ENCODE assay signal across 10 cellular contexts in genomic region chr1:9066945-9067807, GRCh38. TPM values are rescaled to one million over a fixed set of nuclear protein-coding genes. Genes with fewer than 3 reads are reported as not detected.
DNase-seq lines count a peak whose midpoint lies in the region; ATAC-seq, FAIRE-seq and TF ChIP-seq lines count a peak whose summit lies in the region.
"Had no signal": no experiment of that assay in that cellular context is flagged by ENCODE, and none has a peak within 500 bp of the region (broad histone marks: within the 10 kb centered on the region; RNA-seq: fewer than 3 reads in every experiment).

No MANE protein-coding gene starts in this region.

- no peaks in the 10 kb centered on the region for H3K79me1 ChIP-seq in H1 (ENCODE audit: low read depth, low read length)

- WGBS in H1 (ENCODE audit: extremely low coverage in 1 of 2, insufficient coverage in 1 of 2, insufficient read length in 1 of 2, insufficient replicate concordance in 2 of 2, low coverage in 1 of 2, low lambda C conversion rate in 2 of 2, missing lambda C conversion rate in 1 of 2), 2 experiments: 89% methylated on average over 24 of the region's 24 CpGs; no CpG with 5 or more reads in 1 of the 2 experiments

- no peak overlapping the region for H3K4me2 ChIP-seq in H1 (ENCODE audit: insufficient read depth in 1 of 2, low read depth in 2 of 2, low read length in 2 of 2)

- no peak for FAIRE-seq in H1 (lab: Jason Lieb, UNC)

- H3K23me2 ChIP-seq in H1 (ENCODE audit: low read depth, low read length): no peaks in the 10 kb centered on the region

- no peak overlapping the region for H2BK120ac ChIP-seq in H1 (replicated peaks; ENCODE audit: low read depth, low read length)

- H4K5ac ChIP-seq in H1 (ENCODE audit: insufficient read length, low read depth, low read length): no peak overlapping the region

- H2BK12ac ChIP-seq in H1 (ENCODE audit: low read depth, low read length): 0 out of 2 replicates have a peak overlapping the region, but pooled peaks have one; percentile 60

- no peak overlapping the region; the same call in none of the 2 replicates for H3K18ac ChIP-seq in H1 (ENCODE audit: extremely low read depth, low read length)

- H3K4me3 ChIP-seq in AG10803 (ENCODE audit: low read length) (no peak overlapping the region), H1 (ENCODE audit: extremely low read depth in 1 of 4, insufficient read depth in 2 of 4, low read depth in 3 of 4, low read length in 4 of 4) (no peak overlapping the region)
- H3K4me3 ChIP-seq: colonic mucosa had no signal

- no peaks in the 10 kb centered on the region for H3K27me3 ChIP-seq in H1 (replicated peaks in 1 of 4; ENCODE audit: control insufficient read depth in 3 of 4, extremely low read depth in 1 of 4, insufficient read depth in 3 of 4, low read length in 3 of 4)
- H3K27me3 ChIP-seq: colonic mucosa had no signal

- TF ChIP-seq EP300 in H1 (IDR thresholded peaks at IDR 0.05; ENCODE audit: borderline replicate concordance in 1 of 2, low read depth in 2 of 2, low read length in 2 of 2): no peak

- H2BK15ac ChIP-seq in H1 (ENCODE audit: low read length): no peak overlapping the region

- POLR2A ChIA-PET in H1 (lab: Charles Lee; ENCODE audit: partially characterized antibody): no interaction called here

- CTCF ChIA-PET in H1 (lab: Charles Lee; ENCODE audit: partially characterized antibody): interaction anchor here (0.7 to 1.3 kb wide), 4 partner anchors 8 to 38 kb away, joined by 3 to 5 read pairs (median 4); no protein-coding TSS in a partner anchor

- no peak overlapping the region for H3K56ac ChIP-seq in H1 (replicated peaks; ENCODE audit: insufficient read length, low read depth, low read length)

- H3K14ac ChIP-seq in H1 (ENCODE audit: insufficient read length): no peak overlapping the region

- H3K27ac ChIP-seq in H1 (ENCODE audit: low read depth, low read length): no peak overlapping the region
- H3K27ac ChIP-seq: colonic mucosa had no signal

- H3K4me1 ChIP-seq in H1 (replicated peaks in 1 of 4; ENCODE audit: control insufficient read depth in 3 of 4, insufficient read depth in 4 of 4, low read length in 3 of 4): peaks cover 0 to 5% (median 3%) of the 10 kb centered on the region in 4 experiments; a peak in 5 of 7 replicates

- no peak overlapping the region for H3K23ac ChIP-seq in H1 (ENCODE audit: insufficient read length)

- H2BK20ac ChIP-seq in H1 (ENCODE audit: low read length): no peak overlapping the region

- peak; percentile 12 for TF ChIP-seq CTCF in AG10803 (conservative IDR thresholded peaks at IDR 0.05; ENCODE audit: low read length)
- no peak for TF ChIP-seq CTCF in H1 (IDR thresholded peaks at IDR 0.05; ENCODE audit: control extremely low read depth in 1 of 3, insufficient read depth in 1 of 3, low read depth in 1 of 3, low read length in 3 of 3)

- no peak for TF ChIP-seq RAD21 in H1 (IDR thresholded peaks at IDR 0.05 in 1 of 2, conservative IDR thresholded peaks at IDR 0.05 in 1 of 2; ENCODE audit: low read depth in 2 of 2, low read length in 2 of 2)

- H4K91ac ChIP-seq in H1 (replicated peaks; ENCODE audit: insufficient read length, low read length): no peak overlapping the region

- H2BK5ac ChIP-seq in H1 (ENCODE audit: low read depth, low read length): 0 out of 2 replicates have a peak overlapping the region, but pooled peaks have one; percentile 35

- H3K9me3 ChIP-seq in H1 (ENCODE audit: insufficient read depth in 2 of 2, low read depth in 1 of 2, low read length in 1 of 2): no peaks in the 10 kb centered on the region
- H3K9me3 ChIP-seq: colonic mucosa had no signal

- H4K20me1 ChIP-seq in H1 (replicated peaks in 1 of 2; ENCODE audit: control insufficient read depth in 1 of 2, insufficient read depth in 2 of 2, low read length in 2 of 2): no peaks in the 10 kb centered on the region

- H3K79me2 ChIP-seq in H1 (ENCODE audit: control insufficient read depth in 1 of 2, insufficient read depth in 2 of 2, low read length in 2 of 2): no peaks in the 10 kb centered on the region

- TF ChIP-seq POLR2A in H1 (IDR thresholded peaks at IDR 0.05; ENCODE audit: control extremely low read depth in 1 of 2, low read depth in 2 of 2, low read length in 2 of 2): no peak

- H4K8ac ChIP-seq in H1 (ENCODE audit: extremely low read depth, insufficient read depth, low read length): no peak overlapping the region

- no peaks in the 10 kb centered on the region for H3K36me3 ChIP-seq in H1 (ENCODE audit: control insufficient read depth in 2 of 4, insufficient read depth in 4 of 4, low read length in 3 of 4)
- H3K36me3 ChIP-seq: colonic mucosa had no signal

- ATAC-seq in HG03095 (IDR thresholded peaks at IDR 0.05; ENCODE audit: unreplicated experiment): no peak

- H3K9ac ChIP-seq in H1 (replicated peaks in 1 of 4; ENCODE audit: extremely low read depth in 1 of 4, low read depth in 3 of 4, low read length in 3 of 4): no peak overlapping the region

- DNase-seq in AG10803 (ENCODE audit: low read depth): peak; percentile 84
- DNase-seq in NOMO-1 (lab: John Stamatoyannopoulos, UW; ENCODE audit: unreplicated experiment in 2 of 2): peak; percentile 46 to 55
- no peak for DNase-seq in H1 (ENCODE audit: low read depth in 1 of 2, low spot score in 2 of 2)
- peak; percentile 44 for DNase-seq in mucosa of gallbladder (ENCODE audit: low spot score)
- no peak for DNase-seq in DMS153 (lab: John Stamatoyannopoulos, UW)
- DNase-seq in NCI-H1105 (lab: John Stamatoyannopoulos, UW): no peak
- DNase-seq in occipital lobe (lab: John Stamatoyannopoulos, UW): no peak
- DNase-seq: colonic mucosa had no signal

- no peak overlapping the region for H2AFZ ChIP-seq in H1 (ENCODE audit: low read length)

- H2AK5ac ChIP-seq in H1 (ENCODE audit: low read depth, low read length): no peak overlapping the region

- no peak overlapping the region for H3K4ac ChIP-seq in H1 (replicated peaks; ENCODE audit: insufficient read length, low read depth, low read length)

TF ChIP-seq in H1, 55 proteins besides CTCF, POLR2A, EP300 and RAD21:
- TF ChIP-seq JUND (IDR thresholded peaks at IDR 0.05; ENCODE audit: low read length): no peak
- TF ChIP-seq, protein P1, sequence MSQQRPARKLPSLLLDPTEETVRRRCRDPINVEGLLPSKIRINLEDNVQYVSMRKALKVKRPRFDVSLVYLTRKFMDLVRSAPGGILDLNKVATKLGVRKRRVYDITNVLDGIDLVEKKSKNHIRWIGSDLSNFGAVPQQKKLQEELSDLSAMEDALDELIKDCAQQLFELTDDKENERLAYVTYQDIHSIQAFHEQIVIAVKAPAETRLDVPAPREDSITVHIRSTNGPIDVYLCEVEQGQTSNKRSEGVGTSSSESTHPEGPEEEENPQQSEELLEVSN (IDR thresholded peaks at IDR 0.05): peak; percentile 12; the same call in 1 of the 2 replicates
- TF ChIP-seq TAF1 (IDR thresholded peaks at IDR 0.05; ENCODE audit: low read depth, low read length): no peak
- no peak for TF ChIP-seq SRF (IDR thresholded peaks at IDR 0.05; ENCODE audit: low read depth, low read length)
- no peak for TF ChIP-seq NANOG (IDR thresholded peaks at IDR 0.05; ENCODE audit: insufficient read depth, low read depth, low read length, poor library complexity, severe bottlenecking)

RNA-seq across cellular contexts. Expression of gene SLC2A5, which starts 2.3 kb away (rescaled TPM):
- not detected in 2 replicates for total RNA-seq in H1 (2021; fragmentation: NEBNext Ultra II Directional; extraction: Animal tissue kit (Norgen Biotek cat#: 25700))
- polyA plus RNA-seq in H1 (2011; rRNA removed): 0.12 and 0.14 TPM in 2 replicates
- 0.12 TPM for polyA plus RNA-seq in H1 (2011; cell fraction: cytosol; rRNA removed)
- polyA plus RNA-seq in H1 (2011; cell fraction: nucleus; rRNA removed): 0.27 TPM
- polyA plus RNA-seq in H1 (2012, experiment 1 of 2): 0.06 to 0.08 TPM (median 0.08 TPM) in 3 of 4 replicates, not detected in the other
- not detected for polyA plus RNA-seq in H1 (2012, experiment 2 of 2)
- polyA plus RNA-seq in H1 (2013, experiment 1 of 2): 0.06 TPM
- polyA plus RNA-seq in H1 (2013, experiment 2 of 2): 0.04 TPM
- polyA minus RNA-seq in H1 (2011; rRNA and poly(A)+ RNA removed): 0.03 and 0.07 TPM in 2 replicates
- polyA minus RNA-seq in H1 (2011; cell fraction: cytosol; rRNA and poly(A)+ RNA removed): not detected
- polyA minus RNA-seq in H1 (2011; cell fraction: nucleus; rRNA and poly(A)+ RNA removed): 0.10 TPM
- 8.8 TPM for total RNA-seq in mucosa of gallbladder
- total RNA-seq in occipital lobe: 2.5 TPM
- total RNA-seq: T-helper 1 cell treated with Interleukin-12 subunit alpha and Interleukin-12 subunit beta and Interleukin-4 antibody, amounts not matched to agents 30 ng/mL and 1 ng/mL, for 36 hours had no signal

RNA-seq across cellular contexts. Expression of gene SLC2A7, which starts 41.0 kb away (rescaled TPM):
- total RNA-seq in H1 (2021; fragmentation: NEBNext Ultra II Directional; extraction: Animal tissue kit (Norgen Biotek cat#: 25700)): not detected in 2 replicates
- not detected in 2 replicates for polyA plus RNA-seq in H1 (2011; rRNA removed)
- polyA plus RNA-seq in H1 (2011; cell fraction: cytosol; rRNA removed): not detected
- polyA plus RNA-seq in H1 (2011; cell fraction: nucleus; rRNA removed): not detected
- not detected in 4 replicates for polyA plus RNA-seq in H1 (2012, experiment 1 of 2)
- polyA plus RNA-seq in H1 (2012, experiment 2 of 2): not detected
- polyA plus RNA-seq in H1 (2013, experiment 1 of 2): not detected
- polyA plus RNA-seq in H1 (2013, experiment 2 of 2): not detected
- not detected in 2 replicates for polyA minus RNA-seq in H1 (2011; rRNA and poly(A)+ RNA removed)
- not detected for polyA minus RNA-seq in H1 (2011; cell fraction: cytosol; rRNA and poly(A)+ RNA removed)
- not detected for polyA minus RNA-seq in H1 (2011; cell fraction: nucleus; rRNA and poly(A)+ RNA removed)
- total RNA-seq in mucosa of gallbladder (not detected), occipital lobe (not detected)
- total RNA-seq: colonic mucosa; T-helper 1 cell treated with Interleukin-12 subunit alpha and Interleukin-12 subunit beta and Interleukin-4 antibody, amounts not matched to agents 30 ng/mL and 1 ng/mL, for 36 hours had no signal

Comparison
In these comparisons a context has a peak if more than half of its experiments do, and no peak if none do; other contexts are left out.
1. DNase-seq: peak in AG10803 (single experiment), NOMO-1 (2 of 2) and mucosa of gallbladder (single experiment); none in H1 (0 of 2), DMS153 (single experiment), NCI-H1105 (single experiment) and occipital lobe (single experiment).